In genomic region chr1:110345480-110345879, GRCh38 we compare ENCODE assay signal across 1 cellular context.
TF ChIP-seq lines count a peak whose summit lies in the region.

No MANE protein-coding gene starts in this region.

TF ChIP-seq in GM12878, 131 proteins besides CTCF, POLR2A, EP300 and RAD21:
- TF ChIP-seq MEF2A (IDR thresholded peaks at IDR 0.05; ENCODE audit: insufficient read depth, low read depth, low read length) (no peak), RUNX3 (IDR thresholded peaks at IDR 0.05; ENCODE audit: low read length) (peak; percentile 77)
